ENCODE assay signal across 26 cellular contexts in the genomic region with DNA sequence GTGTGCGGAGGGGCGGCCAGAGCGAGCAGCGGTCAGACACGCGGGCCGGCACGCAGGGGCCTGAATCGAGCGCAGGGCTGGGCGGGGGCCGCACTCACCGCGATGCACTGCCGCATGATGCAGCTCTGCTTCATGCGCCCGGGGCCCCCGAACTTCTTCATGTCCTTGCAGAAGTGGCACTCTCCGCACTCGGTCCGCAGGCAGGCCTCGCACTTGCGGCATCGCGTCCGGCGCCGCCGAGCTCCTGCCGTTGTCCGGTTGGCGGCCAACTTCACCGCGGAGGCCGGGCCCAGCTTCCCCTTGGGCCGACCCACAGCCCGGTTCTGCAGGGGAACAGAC. TPM values are rescaled to one million over a fixed set of nuclear protein-coding genes. Genes with fewer than 3 reads are reported as not detected.
A peak's percentile ranks its signal among the peaks of the same experiment; 100 is the strongest.
DNase-seq lines count a peak whose midpoint lies in the region; ATAC-seq and TF ChIP-seq lines count a peak whose summit lies in the region.
"Had no signal": no experiment of that assay in that cellular context is flagged by ENCODE, and none has a peak within 500 bp of the region (broad histone marks: within the 10 kb centered on the region; RNA-seq: fewer than 3 reads in every experiment).

No MANE protein-coding gene starts in this region.

- no peak for DNase-seq in RWPE1 (ENCODE audit: low spot score)
- DNase-seq in ovary: peak in 2 of 5 donors; percentile 19 to 41
- DNase-seq in upper lobe of left lung: peak in 1 of 2 donors; percentile 85
- no peak for DNase-seq in globus pallidus (ENCODE audit: low spot score)
- no peak for DNase-seq in RPMI8226
- DNase-seq in ureter (ENCODE audit: low spot score): no peak
- DNase-seq: activated CD4-positive, alpha-beta T cell treated with anti-CD3 and anti-CD28 coated beads for 48 hours; activated CD8-positive, alpha-beta memory T cell treated with anti-CD3 and anti-CD28 coated beads for 24 hours; activated naive CD4-positive, alpha-beta T cell treated with anti-CD3 and anti-CD28 coated beads, Interleukin-2, amount 50 U/mL, for 16 hours; activated T-cell treated with anti-CD3 and anti-CD28 coated beads for 4 hours; brain microvascular endothelial cell; C1 segment of cervical spinal cord; DMS79 treated with DMSO at 0.1 percent for 48 hours; effector CD4-positive, alpha-beta T cell; GDM1; heart left ventricle; left ventricle myocardium inferior; natural killer cell; NCI-H1092; NCI-H1694 treated with DMSO at 0.1 percent for 48 hours; NCI-H510A; stimulated activated CD4-positive, alpha-beta T cell treated with anti-CD3 and anti-CD28 coated beads, Interleukin-1b, Interleukin-23, amount 100 ng/mL, for 48 hours; T-cell; thyroid gland had no signal

- H3K27me3 ChIP-seq in esophagus (ENCODE audit: control insufficient read depth in 1 of 2, insufficient read depth in 2 of 2, low read length in 2 of 2) (no peaks in the 10 kb centered on the region), ovary (no peaks in the 10 kb centered on the region), upper lobe of left lung (no peaks in the 10 kb centered on the region)
- H3K27me3 ChIP-seq: brain microvascular endothelial cell, heart left ventricle, thyroid gland had no signal

- TF ChIP-seq POLR2A in ovary (IDR thresholded peaks at IDR 0.05): no peak
- no peak for TF ChIP-seq POLR2A in upper lobe of left lung (IDR thresholded peaks at IDR 0.05)

- H3K9me3 ChIP-seq in esophagus (ENCODE audit: control insufficient read depth in 2 of 2, insufficient read depth in 1 of 2, low read depth in 1 of 2, low read length in 1 of 2): no peaks in the 10 kb centered on the region
- no peaks in the 10 kb centered on the region for H3K9me3 ChIP-seq in ovary
- no peaks in the 10 kb centered on the region for H3K9me3 ChIP-seq in upper lobe of left lung
- H3K9me3 ChIP-seq: heart left ventricle, left ventricle myocardium inferior, thyroid gland had no signal

- intact Hi-C loops in ovary (cut with DNase I): no loop called here

- TF ChIP-seq CTCF in RWPE1 (conservative IDR thresholded peaks at IDR 0.05; ENCODE audit: low read depth) (no peak), ovary (IDR thresholded peaks at IDR 0.05) (no peak), upper lobe of left lung (IDR thresholded peaks at IDR 0.05) (no peak)

- H3K4me3 ChIP-seq in esophagus (ENCODE audit: low read depth in 1 of 2, low read length in 2 of 2): no peak overlapping the region
- H3K4me3 ChIP-seq in ovary: no peak overlapping the region
- peak overlapping the region in 1 of 4 donors; percentile 31 for H3K4me3 ChIP-seq in upper lobe of left lung
- H3K4me3 ChIP-seq: smooth muscle cell, thyroid gland had no signal

- H3K4me1 ChIP-seq in esophagus (ENCODE audit: control insufficient read depth in 2 of 2, insufficient read depth in 2 of 2, low read length in 1 of 2) (peaks cover 9 to 16% of the 10 kb centered on the region in 2 donors), ovary (ENCODE audit: insufficient read depth) (peaks cover 10% of the 10 kb centered on the region), upper lobe of left lung (peaks cover 14 to 29% (median 20%) of the 10 kb centered on the region in 4 donors)

- peak overlapping the region; percentile 66 for H3K27ac ChIP-seq in RWPE1
- H3K27ac ChIP-seq in esophagus (ENCODE audit: low read depth in 2 of 2, low read length in 1 of 2): peak overlapping the region; percentile 83 to 91
- H3K27ac ChIP-seq in ovary: peak overlapping the region; percentile 53 to 60
- peak overlapping the region; percentile 45 to 79 (median 64) for H3K27ac ChIP-seq in upper lobe of left lung
- H3K27ac ChIP-seq: brain microvascular endothelial cell, thyroid gland had no signal

- H3K36me3 ChIP-seq in esophagus (ENCODE audit: control insufficient read depth in 2 of 2, insufficient read depth in 2 of 2, low read length in 1 of 2) (peaks cover 0 to 2% of the 10 kb centered on the region in 2 donors), ovary (no peaks in the 10 kb centered on the region), upper lobe of left lung (peaks cover 0 to 10% (median 0%) of the 10 kb centered on the region in 4 donors)
- H3K36me3 ChIP-seq: thyroid gland had no signal

- POLR2A ChIA-PET in RWPE1 (lab: Yijun Ruan, JAX; ENCODE audit: low non-redundant PET): no interaction called here

- ATAC-seq in upper lobe of left lung (ENCODE audit: low FRiP score in 2 of 2): no peak
- ATAC-seq: natural killer cell, T-cell had no signal

- CTCF ChIA-PET in RWPE1 (lab: Yijun Ruan, JAX): interaction anchor here (0.5 to 1.8 kb wide), 3 partner anchors 10 to 293 kb away, joined by 3 to 20 read pairs (median 3); no protein-coding TSS in a partner anchor

- WGBS in esophagus, 2 donors: 94 to 96% methylated on average over 37 of the region's 37 CpGs
- WGBS in ovary, 3 donors: 91 to 94% (median 94%) methylated on average over 37 of the region's 37 CpGs
- WGBS in upper lobe of left lung, 2 donors: 88 to 95% methylated on average over 6 to 35 of the region's 37 CpGs

- no peak for TF ChIP-seq EP300 in ovary (IDR thresholded peaks at IDR 0.05)
- TF ChIP-seq EP300 in upper lobe of left lung (IDR thresholded peaks at IDR 0.05): no peak

RNA-seq across cellular contexts. Expression of a gene that starts 53.1 kb away (rescaled TPM):
- 10 to 100 TPM; 13.6 to 13.8 TPM for polyA plus RNA-seq in esophagus
- 10 to 100 TPM; 22.2 to 39.8 (median 29.3) TPM for total RNA-seq in ovary
- 10 to 100 TPM; 17.3 to 25.1 TPM for polyA plus RNA-seq in ovary
- 10 to 100 TPM; 22.1 to 48.2 (median 32.4) TPM for total RNA-seq in upper lobe of left lung
- total RNA-seq in ureter: 63.9 TPM
